In the genomic region with DNA sequence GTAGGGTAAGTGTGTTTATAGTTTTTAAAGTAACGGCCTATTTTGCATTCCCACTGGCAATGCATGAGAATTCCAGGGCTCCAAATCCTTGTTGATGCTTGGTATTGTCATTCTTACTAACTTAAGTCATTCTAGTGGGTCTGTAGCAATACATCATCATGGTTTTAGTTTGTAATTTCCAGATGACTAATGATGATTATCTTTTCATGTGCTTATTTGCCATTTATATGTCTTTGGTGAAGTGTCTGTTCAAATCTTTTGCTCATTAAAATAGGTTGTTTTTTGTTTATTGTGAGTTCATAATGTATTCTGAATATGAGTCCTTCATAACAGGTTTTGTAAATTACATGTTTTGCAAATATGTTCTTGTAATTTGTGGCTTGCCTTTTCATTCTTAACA, we compare ENCODE assay signal across 10 cellular contexts. TPM values are rescaled to one million over a fixed set of nuclear protein-coding genes. Genes with fewer than 3 reads are reported as not detected.
DNase-seq lines count a peak whose midpoint lies in the region; ATAC-seq and TF ChIP-seq lines count a peak whose summit lies in the region.
"Had no signal": no experiment of that assay in that cellular context is flagged by ENCODE, and none has a peak within 500 bp of the region (broad histone marks: within the 10 kb centered on the region; RNA-seq: fewer than 3 reads in every experiment).

No MANE protein-coding gene starts in this region.

- H3K27ac ChIP-seq in right atrium auricular region (peak overlapping the region; percentile 18 to 76), left ventricle myocardium inferior (replicated peaks) (no peak overlapping the region), breast epithelium (peak overlapping the region; percentile 34 to 74)
- H3K27ac ChIP-seq: BLaER1 treated with 17β-estradiol and CSF1 and Interleukin-3, amounts not matched to agents 10 nM and 100 nM had no signal

- intact Hi-C loops in left ventricle myocardium inferior (cut with micrococcal nuclease) = no loop called here
- intact Hi-C loops in breast epithelium (cut with DNase I; ENCODE audit: low total_unique reads) = no loop called here

- H3K4me3 ChIP-seq in right atrium auricular region (no peak overlapping the region), left ventricle myocardium inferior (no peak overlapping the region), breast epithelium (no peak overlapping the region), kidney epithelial cell (ENCODE audit: low read depth, low read length) (no peak overlapping the region)
- H3K4me3 ChIP-seq: BLaER1 treated with 17β-estradiol and CSF1 and Interleukin-3, amounts not matched to agents 10 nM and 100 nM had no signal

- H3K27me3 ChIP-seq in right atrium auricular region (no peaks in the 10 kb centered on the region), left ventricle myocardium inferior (ENCODE audit: low read depth) (no peaks in the 10 kb centered on the region), breast epithelium (no peaks in the 10 kb centered on the region), kidney epithelial cell (ENCODE audit: control insufficient read depth, insufficient read depth, low read length) (no peaks in the 10 kb centered on the region)
- H3K27me3 ChIP-seq: BLaER1 treated with 17β-estradiol and CSF1 and Interleukin-3, amounts not matched to agents 10 nM and 100 nM had no signal

- H3K9me3 ChIP-seq in right atrium auricular region (no peaks in the 10 kb centered on the region), left ventricle myocardium inferior (replicated peaks) (no peaks in the 10 kb centered on the region), breast epithelium (no peaks in the 10 kb centered on the region)
- H3K9me3 ChIP-seq: BLaER1 treated with 17β-estradiol and CSF1 and Interleukin-3, amounts not matched to agents 10 nM and 100 nM had no signal

- H3K36me3 Mint-ChIP-seq in activated T-cell treated with anti-CD3 and anti-CD28 coated beads, Interleukin-2, amount 50 U/mL, for 4 hours (ENCODE audit: insufficient read depth) = no peaks in the 10 kb centered on the region

- peaks cover 0 to 67% of the 10 kb centered on the region in 2 donors for H3K4me1 ChIP-seq in right atrium auricular region
- peaks cover 93% of the 10 kb centered on the region for H3K4me1 ChIP-seq in left ventricle myocardium inferior
- peaks cover 9 to 22% of the 10 kb centered on the region in 2 donors for H3K4me1 ChIP-seq in breast epithelium

- no peaks in the 10 kb centered on the region for H3K36me3 ChIP-seq in right atrium auricular region
- no peaks in the 10 kb centered on the region for H3K36me3 ChIP-seq in left ventricle myocardium inferior
- H3K36me3 ChIP-seq in breast epithelium = no peaks in the 10 kb centered on the region
- no peaks in the 10 kb centered on the region for H3K36me3 ChIP-seq in kidney epithelial cell (ENCODE audit: control insufficient read depth, insufficient read depth, low read length)

- no peaks in the 10 kb centered on the region for H3K9me3 Mint-ChIP-seq in activated T-cell treated with anti-CD3 and anti-CD28 coated beads, Interleukin-2, amount 50 U/mL, for 4 hours

- peaks cover 74% of the 10 kb centered on the region for H3K4me1 Mint-ChIP-seq in activated T-cell treated with anti-CD3 and anti-CD28 coated beads, Interleukin-2, amount 50 U/mL, for 4 hours (ENCODE audit: low read depth)

- no peak overlapping the region for H3K4me3 Mint-ChIP-seq in activated T-cell treated with anti-CD3 and anti-CD28 coated beads, Interleukin-2, amount 50 U/mL, for 4 hours

- no peak for DNase-seq in right atrium auricular region (ENCODE audit: low spot score)
- no peak for DNase-seq in left ventricle myocardium inferior
- DNase-seq in breast epithelium (ENCODE audit: low spot score in 2 of 2) = no peak
- peak; percentile 56 for DNase-seq in kidney epithelial cell (ENCODE audit: low read depth)
- no peak for DNase-seq in activated effector memory CD4-positive, alpha-beta T cell treated with anti-CD3 and anti-CD28 coated beads, Interleukin-2, amount 50 U/mL, for 16 hours
- no peak for DNase-seq in NCI-H1436 (lab: John Stamatoyannopoulos, UW)
- DNase-seq in activated T-cell treated with anti-CD3 and anti-CD28 coated beads, Interleukin-2, amount 50 U/mL, for 4 hours = no peak
- DNase-seq in COR-L47 (lab: John Stamatoyannopoulos, UW) = no peak
- DNase-seq: NCI-H2227 treated with DMSO at 0.1 percent for 48 hours had no signal

- TF ChIP-seq CTCF in right atrium auricular region (IDR thresholded peaks at IDR 0.05) (no peak), left ventricle myocardium inferior (IDR thresholded peaks at IDR 0.05; ENCODE audit: borderline replicate concordance) (no peak), breast epithelium (IDR thresholded peaks at IDR 0.05) (no peak), kidney epithelial cell (IDR thresholded peaks at IDR 0.05; ENCODE audit: insufficient read depth, low read length, poor library complexity, severe bottlenecking) (no peak)

- no peaks in the 10 kb centered on the region for H3K27me3 Mint-ChIP-seq in activated T-cell treated with anti-CD3 and anti-CD28 coated beads, Interleukin-2, amount 50 U/mL, for 4 hours (ENCODE audit: low read depth)

- ATAC-seq in activated T-cell treated with anti-CD3 and anti-CD28 coated beads, Interleukin-2, amount 50 U/mL, for 4 hours = no peak

- no peak for TF ChIP-seq POLR2A in breast epithelium (IDR thresholded peaks at IDR 0.05)

RNA-seq across cellular contexts. Expression of gene MTMR3, which starts 31.2 kb away (rescaled TPM):
- total RNA-seq in right atrium auricular region (10 to 100 TPM; 27.2 to 38.1 TPM), left ventricle myocardium inferior (31.3 TPM), breast epithelium (10 to 100 TPM; 57.0 to 90.0 (median 67.2) TPM), kidney epithelial cell (30.7 and 31.9 TPM in 2 replicates)
- 10 to 100 TPM; 15.2 to 19.8 (median 15.8) TPM for total RNA-seq in activated T-cell treated with anti-CD3 and anti-CD28 coated beads, Interleukin-2, amount 50 U/mL, for 4 hours
